8 cellular contexts compared by ENCODE assay signal in genomic region chr6:151324079-151324825, GRCh38.
DNase-seq lines count a peak whose midpoint lies in the region; ATAC-seq and TF ChIP-seq lines count a peak whose summit lies in the region.

No MANE protein-coding gene starts in this region.

- H3K27me3 ChIP-seq in neutrophil (peaks cover 51% of the 10 kb centered on the region), stomach smooth muscle (ENCODE audit: control insufficient read depth in 1 of 2, insufficient read depth in 2 of 2, low read length in 2 of 2) (no peaks in the 10 kb centered on the region)

- no peak overlapping the region for H3K27ac Mint-ChIP-seq in activated T-helper 2 cell treated with anti-CD3 and anti-CD28 coated beads, Interferon-gamma antibody, Interleukin-2, Interleukin-4, amounts not matched to agents 10 μg/mL and 5 μg/mL and 100 μg/mL, durations not matched to agents 14 hours and 24 hours and 36 hours

- H3K4me1 ChIP-seq in neutrophil (ENCODE audit: control insufficient read depth in 1 of 2, insufficient read depth in 1 of 2, low read depth in 1 of 2, low read length in 1 of 2) = peaks cover 19 to 20% of the 10 kb centered on the region in 2 experiments
- H3K4me1 ChIP-seq in stomach smooth muscle (ENCODE audit: control insufficient read depth, insufficient read depth, low read length) = peaks cover 22% of the 10 kb centered on the region

- peak overlapping the region; percentile 23 for H3K4me3 Mint-ChIP-seq in activated T-helper 2 cell treated with anti-CD3 and anti-CD28 coated beads, Interferon-gamma antibody, Interleukin-2, Interleukin-4, amounts not matched to agents 10 μg/mL and 5 μg/mL and 100 μg/mL, durations not matched to agents 14 hours and 24 hours and 36 hours (ENCODE audit: low read depth)

- H3K36me3 Mint-ChIP-seq in activated T-helper 2 cell treated with anti-CD3 and anti-CD28 coated beads, Interferon-gamma antibody, Interleukin-2, Interleukin-4, amounts not matched to agents 10 μg/mL and 5 μg/mL and 100 μg/mL, durations not matched to agents 14 hours and 24 hours and 36 hours (ENCODE audit: low read depth) = no peaks in the 10 kb centered on the region

- peak; percentile 75 for ATAC-seq in GM21367 (IDR thresholded peaks at IDR 0.05; ENCODE audit: unreplicated experiment)

- peak overlapping the region; percentile 55 to 85 for H3K9ac ChIP-seq in stomach smooth muscle (ENCODE audit: low read length in 2 of 2)

- peaks cover 27% of the 10 kb centered on the region for H3K4me1 Mint-ChIP-seq in activated T-helper 2 cell treated with anti-CD3 and anti-CD28 coated beads, Interferon-gamma antibody, Interleukin-2, Interleukin-4, amounts not matched to agents 10 μg/mL and 5 μg/mL and 100 μg/mL, durations not matched to agents 14 hours and 24 hours and 36 hours (ENCODE audit: low read depth)

- intact Hi-C loops in activated T-helper 2 cell treated with anti-CD3 and anti-CD28 coated beads, Interferon-gamma antibody, Interleukin-2, Interleukin-4, amounts not matched to agents 10 μg/mL and 5 μg/mL and 100 μg/mL, durations not matched to agents 14 hours and 24 hours and 36 hours (cut with micrococcal nuclease) = loop anchor here (1.0 to 5.0 kb wide), 3 partner anchors 82 to 431 kb away; no protein-coding TSS in a partner anchor

- H3K9me3 Mint-ChIP-seq in activated T-helper 2 cell treated with anti-CD3 and anti-CD28 coated beads, Interferon-gamma antibody, Interleukin-2, Interleukin-4, amounts not matched to agents 10 μg/mL and 5 μg/mL and 100 μg/mL, durations not matched to agents 14 hours and 24 hours and 36 hours = no peaks in the 10 kb centered on the region

- H3K27ac ChIP-seq in C4-2B = no peak overlapping the region
- no peak overlapping the region for H3K27ac ChIP-seq in neutrophil
- H3K27ac ChIP-seq in stomach smooth muscle (ENCODE audit: low read length) = peak overlapping the region; percentile 76

- H3K4me3 ChIP-seq in fibroblast of villous mesenchyme (ENCODE audit: low read depth, low read length) (no peak overlapping the region), neutrophil (ENCODE audit: low read depth in 1 of 2, low read length in 1 of 2) (no peak overlapping the region), stomach smooth muscle (ENCODE audit: low read length in 2 of 2) (peak overlapping the region; percentile 18 to 58)

- H3K27me3 Mint-ChIP-seq in activated T-helper 2 cell treated with anti-CD3 and anti-CD28 coated beads, Interferon-gamma antibody, Interleukin-2, Interleukin-4, amounts not matched to agents 10 μg/mL and 5 μg/mL and 100 μg/mL, durations not matched to agents 14 hours and 24 hours and 36 hours (ENCODE audit: low read depth) = peaks cover 31% of the 10 kb centered on the region

- peak; percentile 91 for TF ChIP-seq CTCF in C4-2B (conservative IDR thresholded peaks at IDR 0.05)
- peak; percentile 96 for TF ChIP-seq CTCF in LNCAP (IDR thresholded peaks at IDR 0.05)
- TF ChIP-seq CTCF in fibroblast of villous mesenchyme (IDR thresholded peaks at IDR 0.05; ENCODE audit: insufficient read depth, low read depth, low read length) = peak; percentile 97
- TF ChIP-seq CTCF in neutrophil (IDR thresholded peaks at IDR 0.05) = peak; percentile 92

- DNase-seq in RPMI8226 (peak; percentile 60), fibroblast of villous mesenchyme (ENCODE audit: low read depth) (peak; percentile 87)
- DNase-seq in activated T-helper 2 cell treated with anti-CD3 and anti-CD28 coated beads, Interferon-gamma antibody, Interleukin-2, Interleukin-4, amounts not matched to agents 10 μg/mL and 5 μg/mL and 100 μg/mL, durations not matched to agents 14 hours and 24 hours and 36 hours (ENCODE audit: low spot score) = peak; percentile 55

- H3K36me3 ChIP-seq in neutrophil = no peaks in the 10 kb centered on the region
- H3K36me3 ChIP-seq in stomach smooth muscle (ENCODE audit: control insufficient read depth in 2 of 2, insufficient read depth in 2 of 2, low read length in 2 of 2) = peaks cover 0 to 2% of the 10 kb centered on the region in 2 donors

- H3K9me3 ChIP-seq in neutrophil (no peaks in the 10 kb centered on the region), stomach smooth muscle (ENCODE audit: control insufficient read depth in 2 of 2, low read length in 2 of 2) (no peaks in the 10 kb centered on the region)

Comparison
In these comparisons a context has a peak if more than half of its experiments do, and no peak if none do; other contexts are left out.
1. H3K4me3 ChIP-seq: peak in stomach smooth muscle (2 of 2); none in fibroblast of villous mesenchyme (single experiment) and neutrophil (0 of 2).
2. Peak in every context shown above with its lines, with median percentiles within 50 percentile points of each other: CTCF ChIP-seq and DNase-seq.